In genomic region chr2:63588385-63589147, GRCh38 we compare ENCODE assay signal across 8 cellular contexts. TPM values are rescaled to one million over a fixed set of nuclear protein-coding genes. Genes with fewer than 3 reads are reported as not detected.
A peak's percentile ranks its signal among the peaks of the same experiment; 100 is the strongest.
DNase-seq lines count a peak whose midpoint lies in the region; ATAC-seq and TF ChIP-seq lines count a peak whose summit lies in the region.

Gene MDH1, plus strand, starts transcription at chr2:63588963. Its CDS starts 81 bp downstream, at chr2:63589044.
A gene with protein sequence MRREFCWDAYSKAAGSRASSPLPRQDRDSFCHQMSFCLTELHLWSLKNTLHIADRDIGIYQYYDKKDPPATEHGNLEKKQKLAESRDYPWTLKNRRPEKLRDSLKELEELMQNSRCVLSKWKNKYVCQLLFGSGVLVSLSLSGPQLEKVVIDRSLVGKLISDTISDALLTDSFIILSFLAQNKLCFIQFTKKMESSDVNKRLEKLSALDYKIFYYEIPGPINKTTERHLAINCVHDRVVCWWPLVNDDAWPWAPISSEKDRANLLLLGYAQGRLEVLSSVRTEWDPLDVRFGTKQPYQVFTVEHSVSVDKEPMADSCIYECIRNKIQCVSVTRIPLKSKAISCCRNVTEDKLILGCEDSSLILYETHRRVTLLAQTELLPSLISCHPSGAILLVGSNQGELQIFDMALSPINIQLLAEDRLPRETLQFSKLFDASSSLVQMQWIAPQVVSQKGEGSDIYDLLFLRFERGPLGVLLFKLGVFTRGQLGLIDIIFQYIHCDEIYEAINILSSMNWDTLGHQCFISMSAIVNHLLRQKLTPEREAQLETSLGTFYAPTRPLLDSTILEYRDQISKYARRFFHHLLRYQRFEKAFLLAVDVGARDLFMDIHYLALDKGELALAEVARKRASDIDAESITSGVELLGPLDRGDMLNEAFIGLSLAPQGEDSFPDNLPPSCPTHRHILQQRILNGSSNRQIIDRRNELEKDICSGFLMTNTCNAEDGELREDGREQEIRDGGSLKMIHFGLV (minus strand): TSS chr2:63588477. CDS start chr2:63588271, 206 bp downstream.

- H3K36me3 Mint-ChIP-seq in T-helper 17 cell (ENCODE audit: low read depth), result no peaks in the 10 kb centered on the region
- peaks cover 2% of the 10 kb centered on the region for H3K36me3 Mint-ChIP-seq in progenitor cell of endocrine pancreas (ENCODE audit: insufficient read depth)

- peak within 1 kb of the TSS; percentile 83 for H3K27ac ChIP-seq in upper lobe of right lung

- H3K36me3 ChIP-seq in upper lobe of right lung, result peaks cover 15% of the 10 kb centered on the region

- H3K27ac Mint-ChIP-seq in T-helper 17 cell (peak within 1 kb of the TSS; percentile 96), progenitor cell of endocrine pancreas (peak within 1 kb of the TSS; percentile 96)

- intact Hi-C loops in left ventricle myocardium superior (cut with micrococcal nuclease) (no loop called here), upper lobe of right lung (cut with DNase I) (no loop called here)

- H3K9me3 Mint-ChIP-seq in progenitor cell of endocrine pancreas (ENCODE audit: low read depth), result no peaks in the 10 kb centered on the region

- peak within 1 kb of the TSS; percentile 84 for H3K4me3 ChIP-seq in upper lobe of right lung

- no peaks in the 10 kb centered on the region for H3K27me3 ChIP-seq in upper lobe of right lung

- peak within 1 kb of the TSS; percentile 97 for H3K4me3 Mint-ChIP-seq in T-helper 17 cell
- peak within 1 kb of the TSS; percentile 93 for H3K4me3 Mint-ChIP-seq in progenitor cell of endocrine pancreas (ENCODE audit: low read depth)

- TF ChIP-seq CTCF in progenitor cell of endocrine pancreas (IDR thresholded peaks at IDR 0.05; ENCODE audit: unreplicated experiment), result no peak
- TF ChIP-seq CTCF in upper lobe of right lung (IDR thresholded peaks at IDR 0.05), result no peak

- DNase-seq in NCI-H1694 treated with DMSO at 0.1 percent for 48 hours (lab: John Stamatoyannopoulos, UW), result peak; percentile 99
- DNase-seq in T-helper 17 cell, result peak; percentile 78 to 91 (median 86)
- peak; percentile 84 to 100 (median 95) for DNase-seq in anterior cingulate cortex (lab: John Stamatoyannopoulos, UW)
- peak; percentile 95 for DNase-seq in left ventricle myocardium superior
- peak; percentile 76 for DNase-seq in progenitor cell of endocrine pancreas (ENCODE audit: low spot score, unreplicated experiment)
- DNase-seq in upper lobe of right lung, result peak; percentile 95

- ATAC-seq in GM18499 (IDR thresholded peaks at IDR 0.05; ENCODE audit: insufficient read depth, unreplicated experiment), result peak; percentile 77
- ATAC-seq in HG02938 (IDR thresholded peaks at IDR 0.05; ENCODE audit: unreplicated experiment), result peak; percentile 86
- ATAC-seq in T-helper 17 cell, result peak; percentile 85
- ATAC-seq in left ventricle myocardium superior, result peak; percentile 92
- ATAC-seq in upper lobe of right lung, result peak; percentile 96

- H3K4me1 Mint-ChIP-seq in T-helper 17 cell (peaks cover 33% of the 10 kb centered on the region), progenitor cell of endocrine pancreas (ENCODE audit: low read depth) (peaks cover 9% of the 10 kb centered on the region)

- peaks cover 22% of the 10 kb centered on the region for H3K4me1 ChIP-seq in upper lobe of right lung

- H3K27me3 Mint-ChIP-seq in T-helper 17 cell (no peaks in the 10 kb centered on the region), progenitor cell of endocrine pancreas (no peaks in the 10 kb centered on the region)

- H3K9me3 ChIP-seq in T-helper 17 cell (ENCODE audit: control insufficient read depth, low read length, poor library complexity, severe bottlenecking) (no peaks in the 10 kb centered on the region), upper lobe of right lung (no peaks in the 10 kb centered on the region)

RNA-seq across cellular contexts. Expression of gene MDH1, which starts in this region (rescaled TPM):
- 10 to 100 TPM; 89.3 to 95.7 TPM for total RNA-seq in T-helper 17 cell
- total RNA-seq in left ventricle myocardium superior, result 1,473 TPM
- 125 and 136 TPM in 2 replicates for total RNA-seq in progenitor cell of endocrine pancreas
- total RNA-seq in upper lobe of right lung, result 103 TPM

RNA-seq across cellular contexts. Expression of the second gene that starts in this region (rescaled TPM):
- total RNA-seq in T-helper 17 cell, result 10 to 100 TPM; 11.6 to 12.9 TPM
- 16.0 TPM for total RNA-seq in left ventricle myocardium superior
- 8.9 and 14.1 TPM in 2 replicates for total RNA-seq in progenitor cell of endocrine pancreas
- 8.6 TPM for total RNA-seq in upper lobe of right lung

Comparison
In these comparisons a context has a peak if more than half of its experiments do, and no peak if none do; other contexts are left out.
1. Peak in every context shown above with its lines: DNase-seq, ATAC-seq, H3K4me3 ChIP-seq and H3K27ac ChIP-seq.
2. RNA of gene MDH1 (total RNA-seq): 1,473 TPM in left ventricle myocardium superior (single experiment); 125 to 136 TPM in progenitor cell of endocrine pancreas, 103 TPM in upper lobe of right lung (single experiment) and 89.3 to 95.7 TPM in T-helper 17 cell; every median in the first group is over 10 times any median in the second.